Comparison of ENCODE assay signal across 22 cellular contexts in the genomic region with DNA sequence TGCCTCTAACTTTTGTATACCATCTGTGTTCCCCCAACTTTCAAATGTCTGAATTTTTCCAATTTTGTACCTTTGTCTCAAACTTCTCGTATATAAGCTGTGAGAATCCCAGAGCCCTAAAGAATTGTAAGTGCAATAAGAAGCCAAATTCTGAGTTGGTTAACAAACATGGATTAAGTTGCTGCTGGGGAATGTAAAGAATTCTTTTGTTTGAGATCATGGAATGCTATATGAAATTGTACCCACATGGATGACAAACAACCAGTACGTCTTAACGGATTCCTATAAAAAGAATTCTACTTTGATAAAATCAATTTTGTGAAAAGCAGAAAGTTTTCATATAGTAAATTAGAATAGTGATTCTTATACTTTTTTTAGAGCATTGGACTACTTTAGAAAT.
DNase-seq lines count a peak whose midpoint lies in the region; ATAC-seq, FAIRE-seq and TF ChIP-seq lines count a peak whose summit lies in the region.
"Had no signal": no experiment of that assay in that cellular context is flagged by ENCODE, and none has a peak within 500 bp of the region (broad histone marks: within the 10 kb centered on the region; RNA-seq: fewer than 3 reads in every experiment).

No MANE protein-coding gene starts in this region.

- H3K27me3 ChIP-seq in SJCRH30 (no peaks in the 10 kb centered on the region), astrocyte (ENCODE audit: insufficient read depth, low read length) (no peaks in the 10 kb centered on the region), thoracic aorta (replicated peaks; ENCODE audit: insufficient read depth) (no peaks in the 10 kb centered on the region), right cardiac atrium (ENCODE audit: control insufficient read depth, insufficient read depth) (no peaks in the 10 kb centered on the region)

- no peak for FAIRE-seq in astrocyte (lab: Jason Lieb, UNC)
- FAIRE-seq: A204.1 had no signal

- H3K9ac ChIP-seq in astrocyte (ENCODE audit: low read length), result no peak overlapping the region

- H3K4me2 ChIP-seq in astrocyte (ENCODE audit: low read length), result no peak overlapping the region

- TF ChIP-seq CTCF in astrocyte (IDR thresholded peaks at IDR 0.05; ENCODE audit: insufficient read depth, low read depth, low read length) (no peak), thoracic aorta (IDR thresholded peaks at IDR 0.05) (no peak)

- no peaks in the 10 kb centered on the region for H3K27me3 Mint-ChIP-seq in astrocyte (ENCODE audit: low read depth, unreplicated experiment)

- DNase-seq in SJCRH30 (peak in 1 of 2 experiments; percentile 26), astrocyte (ENCODE audit: low read depth) (peak; percentile 22), fibroblast of peridontal ligament (ENCODE audit: extremely low read depth) (peak; percentile 21), thoracic aorta (ENCODE audit: low spot score) (no peak), right cardiac atrium (no peak), NCI-H345 treated with DMSO at 0.1 percent for 48 hours (lab: John Stamatoyannopoulos, UW; ENCODE audit: unreplicated experiment) (no peak)
- DNase-seq: DMS79; HCEC 1CT; KG1; NCI-H1092; NCI-H1436; NCI-H1930; NCI-H2227 treated with DMSO at 0.1 percent for 48 hours; NCI-H510A treated with DMSO at 0.1 percent for 48 hours; NCI-H748 treated with DMSO at 0.1 percent for 48 hours; NK-92 treated with Interleukin-12 subunit alpha and Interleukin-12 subunit beta, amount 100 ng/mL, for 24 hours; SIG-M5; SW 1271 had no signal

- H3K27ac Mint-ChIP-seq in astrocyte (ENCODE audit: unreplicated experiment), result no peak overlapping the region
- H3K27ac Mint-ChIP-seq: B cell had no signal

- H3K4me1 Mint-ChIP-seq in astrocyte (ENCODE audit: low read depth, unreplicated experiment), result peaks cover 24% of the 10 kb centered on the region
- H3K4me1 Mint-ChIP-seq: B cell had no signal

- no peak overlapping the region for H3K4me3 Mint-ChIP-seq in astrocyte (ENCODE audit: unreplicated experiment)
- H3K4me3 Mint-ChIP-seq: B cell had no signal

- no peaks in the 10 kb centered on the region for H3K36me3 ChIP-seq in SJCRH30
- no peaks in the 10 kb centered on the region for H3K36me3 ChIP-seq in astrocyte (ENCODE audit: insufficient read depth, low read length)
- H3K36me3 ChIP-seq in thoracic aorta, result no peaks in the 10 kb centered on the region

- intact Hi-C loops in right cardiac atrium (cut with DNase I), result no loop called here

- no peaks in the 10 kb centered on the region for H3K36me3 Mint-ChIP-seq in astrocyte (ENCODE audit: low read depth, unreplicated experiment)

- H3K9me3 ChIP-seq in SJCRH30 (replicated peaks), result peaks cover 4% of the 10 kb centered on the region
- no peaks in the 10 kb centered on the region for H3K9me3 ChIP-seq in astrocyte (ENCODE audit: insufficient read depth, low read depth, low read length)
- H3K9me3 ChIP-seq in thoracic aorta, result no peaks in the 10 kb centered on the region
- no peaks in the 10 kb centered on the region for H3K9me3 ChIP-seq in right cardiac atrium (ENCODE audit: control insufficient read depth, low read length)

- H3K27ac ChIP-seq in SJCRH30 (peak overlapping the region; percentile 45), astrocyte (ENCODE audit: low read depth, low read length) (no peak overlapping the region), thoracic aorta (peak overlapping the region; percentile 37 to 52), right cardiac atrium (ENCODE audit: low read length) (no peak overlapping the region)

- H3K4me1 ChIP-seq in SJCRH30 (peaks cover 39% of the 10 kb centered on the region), astrocyte (ENCODE audit: insufficient read depth, low read length) (peaks cover 20% of the 10 kb centered on the region), thoracic aorta (ENCODE audit: control insufficient read depth in 1 of 2, low read depth in 2 of 2) (peaks cover 23 to 60% of the 10 kb centered on the region in 2 donors), right cardiac atrium (ENCODE audit: control insufficient read depth, insufficient read depth, low read length) (no peaks in the 10 kb centered on the region)

- no peaks in the 10 kb centered on the region for H3K79me2 ChIP-seq in astrocyte (ENCODE audit: insufficient read depth, low read length)

- no peaks in the 10 kb centered on the region for H3K9me3 Mint-ChIP-seq in astrocyte (ENCODE audit: unreplicated experiment)

- no peak overlapping the region for H2AFZ ChIP-seq in astrocyte (ENCODE audit: low read depth, low read length)

- H4K20me1 ChIP-seq in astrocyte (ENCODE audit: insufficient read depth, low read length), result no peaks in the 10 kb centered on the region

- WGBS in right cardiac atrium, result 92% methylated on average over 3 of the region's 3 CpGs

- H3K4me3 ChIP-seq in SJCRH30, result no peak overlapping the region
- H3K4me3 ChIP-seq in astrocyte (ENCODE audit: insufficient read depth, low read depth, low read length), result no peak overlapping the region
- no peak overlapping the region for H3K4me3 ChIP-seq in thoracic aorta
- no peak overlapping the region for H3K4me3 ChIP-seq in right cardiac atrium (ENCODE audit: low read length)

- ATAC-seq in thoracic aorta (ENCODE audit: insufficient number of reproducible peaks, low FRiP score, low read depth) (no peak), right cardiac atrium (no peak), GM21390 (IDR thresholded peaks at IDR 0.05; ENCODE audit: unreplicated experiment) (no peak)
- ATAC-seq: Panc1 had no signal

Comparison
In these comparisons a context has a peak if more than half of its experiments do, and no peak if none do; other contexts are left out.
1. DNase-seq: peak in astrocyte (single experiment) and fibroblast of peridontal ligament (single experiment); none in thoracic aorta (single experiment), right cardiac atrium (0 of 3) and NCI-H345 treated with DMSO at 0.1 percent for 48 hours (single experiment).
2. H3K27ac ChIP-seq: peak in SJCRH30 (single experiment) and thoracic aorta (2 of 2); none in astrocyte (single experiment) and right cardiac atrium (single experiment).